5 cellular contexts compared by ENCODE assay signal in genomic region chr1:5227114-5227513, GRCh38.
"Had no signal": no experiment of that assay in that cellular context is flagged by ENCODE, and none has a peak within 500 bp of the region (broad histone marks: within the 10 kb centered on the region; RNA-seq: fewer than 3 reads in every experiment).

No MANE protein-coding gene starts in this region.

- DNase-seq: H9, HCEC 1CT, IMR-90 had no signal

- H3K4me3 Mint-ChIP-seq: GM23338, H9 had no signal

- H3K4me3 ChIP-seq: GM23338, K562 had no signal

- H3K27ac Mint-ChIP-seq: GM23338, H9 had no signal

- H3K9me3 Mint-ChIP-seq: GM23338 had no signal
